20 cellular contexts compared by ENCODE assay signal in genomic region chr1:47895436-47895835, GRCh38.
"Had no signal": no experiment of that assay in that cellular context is flagged by ENCODE, and none has a peak within 500 bp of the region (broad histone marks: within the 10 kb centered on the region; RNA-seq: fewer than 3 reads in every experiment).

No MANE protein-coding gene starts in this region.

- H3K27ac Mint-ChIP-seq: activated CD4-positive, alpha-beta T cell treated with anti-CD3 and anti-CD28 coated beads, Interleukin-2, amount 10 ng/mL, durations not matched to agents 7 days and 5 days; activated naive CD8-positive, alpha-beta T cell treated with anti-CD3 and anti-CD28 coated beads for 36 hours; natural killer cell treated with Interleukin-12 subunit alpha and Interleukin-12 subunit beta and Interleukin-15 and Interleukin-18, amount 100 ng/mL, for 72 hours; stimulated activated naive B cell treated with anti-CD40 and anti-IgM and Interleukin-4, amounts not matched to agents 10 μg/mL and 1 μg/mL and 100 μg/mL, for 72 hours had no signal

- ATAC-seq: natural killer cell treated with Interleukin-12 subunit alpha and Interleukin-12 subunit beta and Interleukin-15 and Interleukin-18, amount 100 ng/mL, for 72 hours; stimulated activated naive B cell treated with anti-CD40 and anti-IgM and Interleukin-4, amounts not matched to agents 10 μg/mL and 1 μg/mL and 100 μg/mL, for 72 hours had no signal

- H3K9me3 Mint-ChIP-seq: activated CD4-positive, alpha-beta T cell treated with anti-CD3 and anti-CD28 coated beads, Interleukin-2, amount 10 ng/mL, durations not matched to agents 7 days and 5 days; activated naive CD8-positive, alpha-beta T cell treated with anti-CD3 and anti-CD28 coated beads for 36 hours; brain; central memory CD8-positive, alpha-beta T cell; natural killer cell treated with Interleukin-12 subunit alpha and Interleukin-12 subunit beta and Interleukin-15 and Interleukin-18, amount 100 ng/mL, for 72 hours; stimulated activated naive B cell treated with anti-CD40 and anti-IgM and Interleukin-4, amounts not matched to agents 10 μg/mL and 1 μg/mL and 100 μg/mL, for 72 hours had no signal

- H3K27ac ChIP-seq: heart right ventricle, left ventricle myocardium inferior, transverse colon had no signal

- H3K36me3 Mint-ChIP-seq: activated naive CD8-positive, alpha-beta T cell treated with anti-CD3 and anti-CD28 coated beads for 36 hours; brain; natural killer cell treated with Interleukin-12 subunit alpha and Interleukin-12 subunit beta and Interleukin-15 and Interleukin-18, amount 100 ng/mL, for 72 hours; stimulated activated naive B cell treated with anti-CD40 and anti-IgM and Interleukin-4, amounts not matched to agents 10 μg/mL and 1 μg/mL and 100 μg/mL, for 72 hours had no signal

- H3K9me3 ChIP-seq: heart right ventricle, left ventricle myocardium inferior, transverse colon had no signal

- H3K4me3 ChIP-seq: heart right ventricle, left ventricle myocardium inferior, transverse colon had no signal

- H3K27me3 ChIP-seq: transverse colon had no signal

- H3K4me3 Mint-ChIP-seq: activated CD4-positive, alpha-beta T cell treated with anti-CD3 and anti-CD28 coated beads, Interleukin-2, amount 10 ng/mL, durations not matched to agents 7 days and 5 days; activated naive CD8-positive, alpha-beta T cell treated with anti-CD3 and anti-CD28 coated beads for 36 hours; brain; central memory CD8-positive, alpha-beta T cell; natural killer cell treated with Interleukin-12 subunit alpha and Interleukin-12 subunit beta and Interleukin-15 and Interleukin-18, amount 100 ng/mL, for 72 hours; stimulated activated naive B cell treated with anti-CD40 and anti-IgM and Interleukin-4, amounts not matched to agents 10 μg/mL and 1 μg/mL and 100 μg/mL, for 72 hours had no signal

- H3K36me3 ChIP-seq: heart right ventricle, left ventricle myocardium inferior, transverse colon had no signal

- H3K4me1 ChIP-seq: transverse colon had no signal

- H3K4me1 Mint-ChIP-seq: activated CD4-positive, alpha-beta T cell treated with anti-CD3 and anti-CD28 coated beads, Interleukin-2, amount 10 ng/mL, durations not matched to agents 7 days and 5 days; activated naive CD8-positive, alpha-beta T cell treated with anti-CD3 and anti-CD28 coated beads for 36 hours; central memory CD8-positive, alpha-beta T cell; stimulated activated naive B cell treated with anti-CD40 and anti-IgM and Interleukin-4, amounts not matched to agents 10 μg/mL and 1 μg/mL and 100 μg/mL, for 72 hours had no signal

- DNase-seq: activated CD4-positive, alpha-beta T cell treated with anti-CD3 and anti-CD28 coated beads, Interleukin-2, amount 10 ng/mL, durations not matched to agents 7 days and 5 days; activated CD8-positive, alpha-beta memory T cell treated with anti-CD3 and anti-CD28 coated beads, Interleukin-2, amount 50 U/mL, for 48 hours; activated gamma-delta T cell treated with Interleukin-2 at 50 U/mL for 16 hours; activated naive CD8-positive, alpha-beta T cell treated with anti-CD3 and anti-CD28 coated beads for 36 hours; cortex of kidney; effector CD8-positive, alpha-beta T cell; foreskin melanocyte; heart right ventricle; left ventricle myocardium inferior; nucleus accumbens; posterior cingulate gyrus; retina; stimulated activated CD4-positive, alpha-beta T cell treated with anti-CD3 and anti-CD28 coated beads, Interleukin-15, amount 100 ng/mL, for 24 hours; stimulated activated CD4-positive, alpha-beta T cell treated with anti-CD3 and anti-CD28 coated beads, Interleukin-4, amount 100 ng/mL, for 1 hour; stimulated activated naive B cell treated with anti-CD40 and anti-IgM and Interleukin-4, amounts not matched to agents 10 μg/mL and 1 μg/mL and 100 μg/mL, for 72 hours; substantia nigra had no signal

- H3K27me3 Mint-ChIP-seq: activated naive CD8-positive, alpha-beta T cell treated with anti-CD3 and anti-CD28 coated beads for 36 hours had no signal
